11 cellular contexts compared by ENCODE assay signal in genomic region chr10:78416031-78416800, GRCh38.
DNase-seq lines count a peak whose midpoint lies in the region; ATAC-seq, FAIRE-seq and TF ChIP-seq lines count a peak whose summit lies in the region.
"Had no signal": no experiment of that assay in that cellular context is flagged by ENCODE, and none has a peak within 500 bp of the region (broad histone marks: within the 10 kb centered on the region; RNA-seq: fewer than 3 reads in every experiment).

No MANE protein-coding gene starts in this region.

- peaks cover 0 to 12% (median 4%) of the 10 kb centered on the region in 3 donors for H3K27me3 Mint-ChIP-seq in CD14-positive monocyte (ENCODE audit: low read depth in 3 of 3)
- peaks cover 13% of the 10 kb centered on the region for H3K27me3 Mint-ChIP-seq in nephron (ENCODE audit: low read depth)

- no peak overlapping the region for H3K27ac Mint-ChIP-seq in CD14-positive monocyte
- H3K27ac Mint-ChIP-seq in nephron: peak overlapping the region; percentile 14 to 30 (median 28)
- H3K27ac Mint-ChIP-seq: activated CD8-positive, alpha-beta memory T cell treated with anti-CD3 and anti-CD28 coated beads, Interleukin-2, amount 10 ng/mL, durations not matched to agents 7 days and 5 days; T-helper 1 cell treated with Interleukin-12 subunit alpha and Interleukin-12 subunit beta and Interleukin-4 antibody, amounts not matched to agents 30 μg/mL and 1 μg/mL, for 36 hours had no signal

- no peaks in the 10 kb centered on the region for H3K36me3 Mint-ChIP-seq in CD14-positive monocyte
- no peaks in the 10 kb centered on the region for H3K36me3 Mint-ChIP-seq in nephron (ENCODE audit: low read depth)
- H3K36me3 Mint-ChIP-seq: activated CD8-positive, alpha-beta memory T cell treated with anti-CD3 and anti-CD28 coated beads, Interleukin-2, amount 10 ng/mL, durations not matched to agents 7 days and 5 days had no signal

- H3K9me3 ChIP-seq in testis: no peaks in the 10 kb centered on the region

- TF ChIP-seq POLR2A in testis (IDR thresholded peaks at IDR 0.05): no peak

- intact Hi-C loops in CD14-positive monocyte (cut with micrococcal nuclease): no loop called here
- intact Hi-C loops in testis (cut with DNase I; ENCODE audit: low total_unique reads): no loop called here

- 77 to 83% methylated on average over 2 of the region's 2 CpGs for WGBS in testis, 2 donors

- H3K4me3 Mint-ChIP-seq in CD14-positive monocyte (no peak overlapping the region), nephron (no peak overlapping the region)
- H3K4me3 Mint-ChIP-seq: activated CD8-positive, alpha-beta memory T cell treated with anti-CD3 and anti-CD28 coated beads, Interleukin-2, amount 10 ng/mL, durations not matched to agents 7 days and 5 days; T-helper 1 cell treated with Interleukin-12 subunit alpha and Interleukin-12 subunit beta and Interleukin-4 antibody, amounts not matched to agents 30 μg/mL and 1 μg/mL, for 36 hours had no signal

- H3K4me3 ChIP-seq in bronchial epithelial cell (ENCODE audit: low read depth, low read length) (no peak overlapping the region), H7 (ENCODE audit: insufficient read depth, low read depth, low read length) (no peak overlapping the region), testis (no peak overlapping the region)

- H3K4me1 Mint-ChIP-seq in CD14-positive monocyte (peaks cover 11% of the 10 kb centered on the region), nephron (peaks cover 48% of the 10 kb centered on the region)
- H3K4me1 Mint-ChIP-seq: activated CD8-positive, alpha-beta memory T cell treated with anti-CD3 and anti-CD28 coated beads, Interleukin-2, amount 10 ng/mL, durations not matched to agents 7 days and 5 days had no signal

- ATAC-seq in HG02623 (IDR thresholded peaks at IDR 0.05; ENCODE audit: unreplicated experiment): no peak
- ATAC-seq: activated CD8-positive, alpha-beta memory T cell treated with anti-CD3 and anti-CD28 coated beads, Interleukin-2, amount 10 ng/mL, durations not matched to agents 7 days and 5 days had no signal

- no peaks in the 10 kb centered on the region for H3K36me3 ChIP-seq in bronchial epithelial cell (ENCODE audit: control insufficient read depth, insufficient read depth, low read length)
- H3K36me3 ChIP-seq in H7 (replicated peaks; ENCODE audit: control insufficient read depth, insufficient read depth, low read length): no peaks in the 10 kb centered on the region
- H3K36me3 ChIP-seq in testis (ENCODE audit: low read depth, missing control alignments): no peaks in the 10 kb centered on the region

- H3K27me3 ChIP-seq in bronchial epithelial cell (ENCODE audit: control insufficient read depth, insufficient read depth, low read length) (no peaks in the 10 kb centered on the region), H7 (ENCODE audit: control insufficient read depth, insufficient read depth, low read length) (no peaks in the 10 kb centered on the region), testis (no peaks in the 10 kb centered on the region)

- peak; percentile 9 for DNase-seq in CD14-positive monocyte (ENCODE audit: low spot score)
- DNase-seq in LHCN-M2 (ENCODE audit: low read depth): peak; percentile 71
- peak; percentile 38 for DNase-seq in bronchial epithelial cell (ENCODE audit: low read depth)
- DNase-seq in H7: no peak
- no peak for DNase-seq in testis
- DNase-seq in NCI-H2081 (lab: John Stamatoyannopoulos, UW): no peak
- DNase-seq: activated CD8-positive, alpha-beta memory T cell treated with anti-CD3 and anti-CD28 coated beads, Interleukin-2, amount 10 ng/mL, durations not matched to agents 7 days and 5 days had no signal

- H3K27ac ChIP-seq in testis: no peak overlapping the region

- H3K9me3 Mint-ChIP-seq in CD14-positive monocyte (no peaks in the 10 kb centered on the region), nephron (no peaks in the 10 kb centered on the region)
- H3K9me3 Mint-ChIP-seq: T-helper 1 cell treated with Interleukin-12 subunit alpha and Interleukin-12 subunit beta and Interleukin-4 antibody, amounts not matched to agents 30 μg/mL and 1 μg/mL, for 36 hours had no signal

- no peak for FAIRE-seq in bronchial epithelial cell (lab: Jason Lieb, UNC)
- FAIRE-seq: frontal cortex had no signal

- no peak for TF ChIP-seq CTCF in CD14-positive monocyte (IDR thresholded peaks at IDR 0.05)
- no peak for TF ChIP-seq CTCF in bronchial epithelial cell (IDR thresholded peaks at IDR 0.05; ENCODE audit: insufficient read depth, low read length, severe bottlenecking)
- no peak for TF ChIP-seq CTCF in nephron (IDR thresholded peaks at IDR 0.05; ENCODE audit: unreplicated experiment in 3 of 3)
- TF ChIP-seq CTCF in testis (IDR thresholded peaks at IDR 0.05): no peak

- no peaks in the 10 kb centered on the region for H3K4me1 ChIP-seq in testis

Comparison
In these comparisons a context has a peak if more than half of its experiments do, and no peak if none do; other contexts are left out.
1. DNase-seq: peak in CD14-positive monocyte (single experiment), LHCN-M2 (single experiment) and bronchial epithelial cell (single experiment); none in H7 (single experiment), testis (single experiment) and NCI-H2081 (0 of 2).
2. H3K27ac Mint-ChIP-seq: peak in nephron (3 of 3); none in CD14-positive monocyte (0 of 7).